In the genomic region with DNA sequence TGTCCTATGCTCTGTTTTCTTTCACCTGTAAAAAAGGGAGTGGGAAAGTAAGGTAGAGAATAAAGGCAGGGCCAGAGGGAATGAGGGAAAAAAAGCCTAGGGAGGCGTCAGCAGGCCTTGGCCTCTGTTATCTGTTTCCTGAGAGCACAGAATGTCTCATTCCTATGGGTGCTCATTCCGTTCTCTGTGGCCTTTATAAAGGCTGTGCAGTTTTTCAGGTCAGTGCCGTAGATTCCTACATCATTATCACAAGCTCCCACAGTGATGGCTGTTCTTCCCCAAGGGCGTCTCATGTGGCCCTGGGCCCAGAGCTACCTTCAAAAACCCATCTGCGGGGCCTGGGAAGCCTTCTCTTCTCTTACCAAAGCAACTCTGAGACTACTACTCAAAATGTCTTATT, we compare ENCODE assay signal across 26 cellular contexts. TPM values are rescaled to one million over a fixed set of nuclear protein-coding genes. Genes with fewer than 3 reads are reported as not detected.
"Had no signal": no experiment of that assay in that cellular context is flagged by ENCODE, and none has a peak within 500 bp of the region (broad histone marks: within the 10 kb centered on the region; RNA-seq: fewer than 3 reads in every experiment).

No MANE protein-coding gene starts in this region.

- H3K4me1 ChIP-seq: Peyer's patch had no signal

- H3K27ac ChIP-seq: Peyer's patch, SJCRH30 had no signal

- H3K9me3 ChIP-seq: Peyer's patch, SJCRH30 had no signal

- DNase-seq: IMR-90; Karpas-422; KG1; MM.1S; NCI-H1092 treated with DMSO at 0.1 percent for 48 hours; NCI-H1436; NCI-H187; NCI-H2029; NCI-H2081 treated with DMSO at 0.1 percent for 48 hours; NCI-H2171; NCI-H226; NCI-H446; NCI-H510A; NCI-H524 treated with DMSO at 0.1 percent for 48 hours; NCI-H69; NCI-H774; NK-92 treated with Interleukin-12 subunit alpha and Interleukin-12 subunit beta, amount 100 ng/mL, for 24 hours; PC-3; Peyer's patch; SHP77 treated with DMSO at 0.1 percent for 48 hours; SJCRH30 had no signal

- H3K27me3 ChIP-seq: Peyer's patch, SJCRH30 had no signal

- H3K36me3 ChIP-seq: Peyer's patch, SJCRH30 had no signal

- ATAC-seq: HepG2, PC-3, Right ventricle myocardium inferior, SK-N-SH treated with all-trans-retinoic acid at 6 μM for 48 hours had no signal

- H3K4me3 ChIP-seq: Peyer's patch, SJCRH30 had no signal

RNA-seq across cellular contexts. Expression of a gene that starts 16.7 kb away (rescaled TPM):
- total RNA-seq: OCI-LY7, Right ventricle myocardium inferior had no signal

RNA-seq across cellular contexts. Expression of a gene that starts 38.3 kb away (rescaled TPM):
- total RNA-seq: HT1080, IMR-90, OCI-LY7, Right ventricle myocardium inferior, SJCRH30 had no signal
- polyA plus RNA-seq: HepG2, IMR-90 had no signal
